In the genomic region with DNA sequence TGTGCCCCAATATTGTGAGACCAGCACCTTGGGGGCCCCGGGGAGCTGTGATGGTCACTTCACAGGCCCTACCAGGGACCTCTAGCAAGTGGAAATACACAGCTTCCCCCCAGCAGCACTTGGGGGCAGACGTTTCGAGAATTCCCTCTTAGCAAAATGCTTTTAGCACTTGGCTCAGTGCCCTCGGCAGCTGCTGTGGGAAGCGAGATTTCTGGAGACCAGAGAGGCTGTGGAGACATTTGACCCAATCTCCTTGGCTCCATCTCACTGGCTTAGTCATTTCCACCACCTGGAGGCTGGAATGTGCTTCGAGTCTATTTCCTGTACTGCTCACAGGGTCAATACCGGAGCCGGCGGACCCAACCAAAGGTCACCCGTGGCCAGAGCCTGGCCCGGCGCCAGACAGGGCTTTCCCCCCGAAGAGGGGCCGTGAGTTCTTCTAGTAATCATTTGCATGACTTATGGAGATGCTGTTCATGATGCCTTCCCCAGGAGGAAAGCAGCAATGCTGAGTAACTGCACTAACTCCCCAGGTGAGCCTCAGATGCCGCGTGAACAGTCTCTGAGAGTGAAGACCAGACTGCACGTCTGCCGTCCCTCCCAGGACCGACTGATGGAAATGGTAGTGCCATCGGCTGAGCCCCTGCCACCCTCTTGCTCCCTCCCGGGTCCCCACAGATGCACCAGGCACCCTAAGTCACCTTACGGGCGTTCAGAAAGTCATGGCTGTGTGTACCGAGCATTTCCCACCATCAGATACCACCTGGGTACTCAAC, we compare ENCODE assay signal across 8 cellular contexts. TPM values are rescaled to one million over a fixed set of nuclear protein-coding genes. Genes with fewer than 3 reads are reported as not detected.
DNase-seq lines count a peak whose midpoint lies in the region; ATAC-seq and TF ChIP-seq lines count a peak whose summit lies in the region.

No MANE protein-coding gene starts in this region.

- no peak for TF ChIP-seq POLR2A in gastroesophageal sphincter (IDR thresholded peaks at IDR 0.05)
- no peak for TF ChIP-seq POLR2A in GM18505 (IDR thresholded peaks at IDR 0.05; ENCODE audit: borderline replicate concordance, extremely low read depth, insufficient read depth, insufficient read length)

- no peak overlapping the region for H3K4me3 ChIP-seq in H7 (ENCODE audit: insufficient read depth, low read depth, low read length)
- H3K4me3 ChIP-seq in SJCRH30, result no peak overlapping the region; the same call in 1 of the 2 replicates
- H3K4me3 ChIP-seq in gastroesophageal sphincter, result no peak overlapping the region

- WGBS in gastroesophageal sphincter (ENCODE audit: low coverage in 1 of 2), 2 donors, result 21 to 33% methylated on average over 4 to 9 of the region's 24 CpGs

- peak in 3 of 4 experiments; percentile 40 to 52 (median 43) for TF ChIP-seq CTCF in gastroesophageal sphincter (IDR thresholded peaks at IDR 0.05)

- ATAC-seq in gastroesophageal sphincter (peak; percentile 59), GM18505 (IDR thresholded peaks at IDR 0.05; ENCODE audit: unreplicated experiment) (no peak)

- H3K4me1 ChIP-seq in SJCRH30, result peaks cover 19% of the 10 kb centered on the region
- H3K4me1 ChIP-seq in gastroesophageal sphincter, result peaks cover 0 to 28% (median 9%) of the 10 kb centered on the region in 3 donors

- no peak overlapping the region for H3K27ac ChIP-seq in SJCRH30
- H3K27ac ChIP-seq in gastroesophageal sphincter, result peak overlapping the region in 3 of 4 donors; percentile 41 to 74 (median 68)

- DNase-seq in H7, result peak; percentile 72
- peak; percentile 82 to 91 for DNase-seq in SJCRH30
- peak; percentile 99 for DNase-seq in pulmonary artery endothelial cell (ENCODE audit: low read depth, low spot score)
- no peak for DNase-seq in activated gamma-delta T cell treated with Interleukin-2 at 50 U/mL for 16 hours
- no peak for DNase-seq in SIG-M5 treated with dmso at 0.1 percent for 504 hours (lab: John Stamatoyannopoulos, UW; ENCODE audit: unreplicated experiment)
- DNase-seq in putamen (ENCODE audit: low spot score), result no peak

- TF ChIP-seq EP300 in gastroesophageal sphincter (IDR thresholded peaks at IDR 0.05), result no peak

- H3K9me3 ChIP-seq in SJCRH30 (replicated peaks) (no peaks in the 10 kb centered on the region), gastroesophageal sphincter (no peaks in the 10 kb centered on the region)

- H3K36me3 ChIP-seq in H7 (replicated peaks; ENCODE audit: control insufficient read depth, insufficient read depth, low read length) (no peaks in the 10 kb centered on the region), SJCRH30 (no peaks in the 10 kb centered on the region), gastroesophageal sphincter (no peaks in the 10 kb centered on the region)

- H3K27me3 ChIP-seq in H7 (ENCODE audit: control insufficient read depth, insufficient read depth, low read length) (peaks cover under 1% of the 10 kb centered on the region; the same call in 1 of the 2 replicates), SJCRH30 (no peaks in the 10 kb centered on the region), gastroesophageal sphincter (peaks cover 9% of the 10 kb centered on the region)

RNA-seq across cellular contexts. Expression of a gene that starts 4.4 kb away (rescaled TPM):
- total RNA-seq in H7 (2014; rRNA removed; shearing (Covaris generic)), result 9.8 and 12.5 TPM in 2 replicates
- total RNA-seq in SJCRH30 (2014; rRNA removed; shearing (Covaris generic)), result 14.1 and 14.5 TPM in 2 replicates
- total RNA-seq in gastroesophageal sphincter (10 to 100 TPM; 15.6 to 38.9 (median 18.7) TPM), pulmonary artery endothelial cell (35.1 and 51.1 TPM in 2 replicates)

RNA-seq across cellular contexts. Expression of a gene that starts 52.0 kb away (rescaled TPM):
- 10.2 and 12.1 TPM in 2 replicates for total RNA-seq in H7 (2014; rRNA removed; shearing (Covaris generic))
- 20.5 and 25.7 TPM in 2 replicates for total RNA-seq in SJCRH30 (2014; rRNA removed; shearing (Covaris generic))
- 10 to 100 TPM in 2 of 4 donors, 1 to 10 TPM in 2; 6.6 to 14.1 (median 9.4) TPM for total RNA-seq in gastroesophageal sphincter
- total RNA-seq in pulmonary artery endothelial cell, result 5.0 and 6.1 TPM in 2 replicates

Comparison
In these comparisons a context has a peak if more than half of its experiments do, and no peak if none do; other contexts are left out.
1. DNase-seq: peak in H7 (single experiment), SJCRH30 (2 of 2) and pulmonary artery endothelial cell (single experiment); none in activated gamma-delta T cell treated with Interleukin-2 at 50 U/mL for 16 hours (single experiment), SIG-M5 treated with dmso at 0.1 percent for 504 hours (single experiment) and putamen (single experiment).